Comparison of ENCODE assay signal across 29 cellular contexts in the genomic region with DNA sequence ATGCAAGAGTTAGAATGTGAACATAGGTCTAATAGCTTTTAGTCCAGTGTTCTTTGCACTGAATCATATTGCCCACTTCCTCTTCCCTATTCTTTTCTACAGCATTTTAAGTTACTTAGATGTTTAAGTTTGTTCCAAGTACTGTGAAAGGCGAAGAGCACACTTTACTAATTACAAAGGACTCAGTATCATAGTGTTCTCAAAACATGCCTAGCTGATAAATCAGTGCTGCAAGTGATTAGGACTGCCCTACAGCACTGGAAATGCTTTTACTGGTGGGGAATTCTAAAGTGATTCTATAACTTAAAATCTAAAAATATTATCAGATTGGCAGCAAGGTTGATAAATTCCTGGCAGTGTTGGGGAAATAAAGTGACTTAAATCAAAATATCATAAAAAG.
A peak's percentile ranks its signal among the peaks of the same experiment; 100 is the strongest.
DNase-seq lines count a peak whose midpoint lies in the region; ATAC-seq, FAIRE-seq and TF ChIP-seq lines count a peak whose summit lies in the region.
"Had no signal": no experiment of that assay in that cellular context is flagged by ENCODE, and none has a peak within 500 bp of the region (broad histone marks: within the 10 kb centered on the region; RNA-seq: fewer than 3 reads in every experiment).

No MANE protein-coding gene starts in this region.

- no peak for TF ChIP-seq CTCF in left ventricle myocardium inferior (IDR thresholded peaks at IDR 0.05; ENCODE audit: borderline replicate concordance)
- TF ChIP-seq CTCF in fibroblast of mammary gland (conservative IDR thresholded peaks at IDR 0.05; ENCODE audit: control insufficient read depth, insufficient read depth, low read depth, low read length): no peak
- no peak for TF ChIP-seq CTCF in smooth muscle cell (IDR thresholded peaks at IDR 0.05; ENCODE audit: borderline replicate concordance, insufficient read depth, poor library complexity, severe bottlenecking)
- no peak for TF ChIP-seq CTCF in dorsolateral prefrontal cortex (IDR thresholded peaks at IDR 0.05 in 54 of 56, conservative IDR thresholded peaks at IDR 0.05 in 2 of 56; ENCODE audit: low read depth in 1 of 56, partially characterized antibody in 56 of 56)

- 74% methylated on average over 1 of the region's 1 CpG for WGBS in smooth muscle cell (ENCODE audit: low lambda C conversion rate)

- intact Hi-C loops in left ventricle myocardium inferior (cut with micrococcal nuclease) (no loop called here), left cardiac atrium (cut with DNase I) (no loop called here), dorsolateral prefrontal cortex (cut with DNase I) (no loop called here)

- no peak for FAIRE-seq in frontal cortex (lab: Jason Lieb, UNC)
- FAIRE-seq: A549, GM18507, H54 had no signal

- H4K20me1 ChIP-seq in smooth muscle cell (ENCODE audit: low read depth): no peaks in the 10 kb centered on the region

- H3K9ac ChIP-seq in adipocyte (ENCODE audit: low read length) (no peak overlapping the region), smooth muscle cell (ENCODE audit: low read depth) (no peak overlapping the region)

- H3K4me3 ChIP-seq in left ventricle myocardium inferior (no peak overlapping the region), adipocyte (ENCODE audit: low read length) (no peak overlapping the region), fibroblast of mammary gland (ENCODE audit: control insufficient read depth, low read depth, low read length) (no peak overlapping the region), smooth muscle cell (no peak overlapping the region), dorsolateral prefrontal cortex (no peak overlapping the region)
- H3K4me3 ChIP-seq: A549, esophagus squamous epithelium, PC-9, thyroid gland, vagina had no signal

- H3K36me3 ChIP-seq in left ventricle myocardium inferior: no peaks in the 10 kb centered on the region
- no peaks in the 10 kb centered on the region for H3K36me3 ChIP-seq in adipocyte (ENCODE audit: control insufficient read depth, insufficient read depth, low read length, severe bottlenecking)
- peaks cover 5% of the 10 kb centered on the region for H3K36me3 ChIP-seq in smooth muscle cell (ENCODE audit: low read depth)
- H3K36me3 ChIP-seq: esophagus squamous epithelium, thyroid gland, vagina had no signal

- H2AFZ ChIP-seq in smooth muscle cell (ENCODE audit: low read depth): peak overlapping the region; percentile 40
- H2AFZ ChIP-seq: PC-9 had no signal

- H3K27ac ChIP-seq in left ventricle myocardium inferior (replicated peaks) (peak overlapping the region; percentile 19), smooth muscle cell (ENCODE audit: low read depth) (no peak overlapping the region), dorsolateral prefrontal cortex (no peak overlapping the region)
- H3K27ac ChIP-seq: A549, esophagus squamous epithelium, HL-60, PC-9, thyroid gland, vagina had no signal

- no peak for DNase-seq in left ventricle myocardium inferior
- DNase-seq in left cardiac atrium: no peak
- peak; percentile 47 for DNase-seq in adipocyte (ENCODE audit: low read depth)
- DNase-seq in fibroblast of mammary gland (ENCODE audit: low read depth): peak; percentile 14
- no peak for DNase-seq in smooth muscle cell (lab: John Stamatoyannopoulos, UW; ENCODE audit: unreplicated experiment)
- DNase-seq in frontal cortex (ENCODE audit: low spot score in 2 of 2): no peak
- no peak for DNase-seq in dorsolateral prefrontal cortex
- DNase-seq: activated CD4-positive, alpha-beta T cell treated with anti-CD3 and anti-CD28 coated beads for 36 hours; activated CD8-positive, alpha-beta T cell treated with anti-CD3 and anti-CD28 coated beads, Interleukin-2, amount 10 ng/mL, durations not matched to agents 7 days and 5 days; aorta; CD4-positive, alpha-beta T cell; dermis blood vessel endothelial cell; DND-41; esophagus squamous epithelium; immature natural killer cell; NCI-H1417 treated with DMSO at 0.1 percent for 48 hours; NCI-H2029 treated with DMSO at 0.1 percent for 48 hours; NCI-H2227 treated with DMSO at 0.1 percent for 48 hours; NCI-H69; PC-9; thyroid gland had no signal

- no peaks in the 10 kb centered on the region for H3K79me2 ChIP-seq in smooth muscle cell (ENCODE audit: low read depth)

- no peak overlapping the region for H3K4me2 ChIP-seq in smooth muscle cell
- H3K4me2 ChIP-seq: A549, PC-9 had no signal

- peaks cover 16% of the 10 kb centered on the region for H3K9me3 ChIP-seq in left ventricle myocardium inferior (replicated peaks)
- peaks cover 7% of the 10 kb centered on the region for H3K9me3 ChIP-seq in adipocyte (ENCODE audit: control insufficient read depth, low read length)
- H3K9me3 ChIP-seq in smooth muscle cell (replicated peaks; ENCODE audit: low read depth): no peaks in the 10 kb centered on the region
- H3K9me3 ChIP-seq: A549, esophagus squamous epithelium, thyroid gland, vagina had no signal

- H3K4me1 ChIP-seq in left ventricle myocardium inferior: peaks cover 39% of the 10 kb centered on the region
- H3K4me1 ChIP-seq in adipocyte (ENCODE audit: control insufficient read depth, insufficient read depth, low read length): no peaks in the 10 kb centered on the region
- no peaks in the 10 kb centered on the region for H3K4me1 ChIP-seq in smooth muscle cell (ENCODE audit: low read depth)
- H3K4me1 ChIP-seq: A549, esophagus squamous epithelium, thyroid gland, vagina had no signal

- ATAC-seq in left cardiac atrium (no peak), GM21447 (IDR thresholded peaks at IDR 0.05; ENCODE audit: unreplicated experiment) (no peak)
- ATAC-seq: A549; activated CD4-positive, alpha-beta T cell treated with anti-CD3 and anti-CD28 coated beads for 36 hours; activated CD8-positive, alpha-beta T cell treated with anti-CD3 and anti-CD28 coated beads, Interleukin-2, amount 10 ng/mL, durations not matched to agents 7 days and 5 days; activated T-helper 17 cell treated with anti-CD3 and anti-CD28 coated beads, Interleukin-2, amount 50 U/mL, for 72 hours; left lobe of liver had no signal

- no peaks in the 10 kb centered on the region for H3F3A ChIP-seq in smooth muscle cell (ENCODE audit: low read depth)

- H3K27me3 ChIP-seq in left ventricle myocardium inferior (ENCODE audit: low read depth) (no peaks in the 10 kb centered on the region), adipocyte (replicated peaks; ENCODE audit: control insufficient read depth, insufficient read depth, low read length) (no peaks in the 10 kb centered on the region), smooth muscle cell (ENCODE audit: low read depth) (no peaks in the 10 kb centered on the region), dorsolateral prefrontal cortex (no peaks in the 10 kb centered on the region)
- H3K27me3 ChIP-seq: esophagus squamous epithelium, thyroid gland, vagina had no signal

Comparison
In these comparisons a context has a peak if more than half of its experiments do, and no peak if none do; other contexts are left out.
1. DNase-seq: peak in adipocyte (single experiment) and fibroblast of mammary gland (single experiment); none in left ventricle myocardium inferior (single experiment), left cardiac atrium (single experiment), smooth muscle cell (single experiment), frontal cortex (0 of 2) and dorsolateral prefrontal cortex (0 of 10).